Comparison of ENCODE assay signal across 17 cellular contexts in genomic region chr2:150767924-150768801, GRCh38.
"Had no signal": no experiment of that assay in that cellular context is flagged by ENCODE, and none has a peak within 500 bp of the region (broad histone marks: within the 10 kb centered on the region; RNA-seq: fewer than 3 reads in every experiment).

No MANE protein-coding gene starts in this region.

- H3K36me3 ChIP-seq: brain microvascular endothelial cell, gastrocnemius medialis, spleen, transverse colon had no signal

- H3K9me3 ChIP-seq: gastrocnemius medialis, spleen, transverse colon had no signal

- H3K27me3 ChIP-seq: brain microvascular endothelial cell, gastrocnemius medialis, spleen, transverse colon had no signal

- DNase-seq: activated CD4-positive, alpha-beta T cell treated with anti-CD3 and anti-CD28 coated beads, Interleukin-2, amount 50 U/mL, for 48 hours; activated CD8-positive, alpha-beta memory T cell treated with anti-CD3 and anti-CD28 coated beads, Interleukin-2, amount 10 ng/mL, durations not matched to agents 7 days and 5 days; activated effector memory CD4-positive, alpha-beta T cell treated with anti-CD3 and anti-CD28 coated beads, Interleukin-2, amount 50 U/mL, for 16 hours; activated T-cell treated with anti-CD3 and anti-CD28 coated beads, Interleukin-2, amount 50 U/mL, for 4 hours; brain microvascular endothelial cell; cerebellar nuclear complex; gastrocnemius medialis; islet precursor cell; right cardiac atrium; spleen; stimulated activated CD4-positive, alpha-beta T cell treated with anti-CD3 and anti-CD28 coated beads, Interleukin-1b, Interleukin-23, amount 100 ng/mL, for 48 hours; transverse colon had no signal

- H3K27me3 Mint-ChIP-seq: activated CD8-positive, alpha-beta memory T cell treated with anti-CD3 and anti-CD28 coated beads, Interleukin-2, amount 10 ng/mL, durations not matched to agents 7 days and 5 days; stimulated activated memory B cell treated with anti-CD40 and anti-IgM and Interleukin-4, amounts not matched to agents 10 μg/mL and 1 μg/mL and 100 μg/mL, for 72 hours had no signal

- H3K4me3 Mint-ChIP-seq: activated CD8-positive, alpha-beta memory T cell treated with anti-CD3 and anti-CD28 coated beads, Interleukin-2, amount 10 ng/mL, durations not matched to agents 7 days and 5 days; activated T-cell treated with anti-CD3 and anti-CD28 coated beads, Interleukin-2, amount 50 U/mL, for 4 hours; stimulated activated memory B cell treated with anti-CD40 and anti-IgM and Interleukin-4, amounts not matched to agents 10 μg/mL and 1 μg/mL and 100 μg/mL, for 72 hours; T-helper 2 cell treated with Interferon-gamma antibody and Interleukin-4, amounts not matched to agents 5 μg/mL and 100 μg/mL, for 36 hours had no signal

- H3K9me3 Mint-ChIP-seq: activated T-cell treated with anti-CD3 and anti-CD28 coated beads, Interleukin-2, amount 50 U/mL, for 4 hours; stimulated activated memory B cell treated with anti-CD40 and anti-IgM and Interleukin-4, amounts not matched to agents 10 μg/mL and 1 μg/mL and 100 μg/mL, for 72 hours; T-helper 2 cell treated with Interferon-gamma antibody and Interleukin-4, amounts not matched to agents 5 μg/mL and 100 μg/mL, for 36 hours had no signal

- H3K4me1 ChIP-seq: gastrocnemius medialis, spleen, transverse colon had no signal

- H3K27ac Mint-ChIP-seq: activated CD8-positive, alpha-beta memory T cell treated with anti-CD3 and anti-CD28 coated beads, Interleukin-2, amount 10 ng/mL, durations not matched to agents 7 days and 5 days; activated naive CD4-positive, alpha-beta T cell treated with anti-CD3 and anti-CD28 coated beads, Interleukin-2, amount 50 U/mL, for 72 hours; stimulated activated memory B cell treated with anti-CD40 and anti-IgM and Interleukin-4, amounts not matched to agents 10 μg/mL and 1 μg/mL and 100 μg/mL, for 72 hours; T-helper 2 cell treated with Interferon-gamma antibody and Interleukin-4, amounts not matched to agents 5 μg/mL and 100 μg/mL, for 36 hours had no signal

- H3K36me3 Mint-ChIP-seq: activated CD8-positive, alpha-beta memory T cell treated with anti-CD3 and anti-CD28 coated beads, Interleukin-2, amount 10 ng/mL, durations not matched to agents 7 days and 5 days; activated naive CD4-positive, alpha-beta T cell treated with anti-CD3 and anti-CD28 coated beads, Interleukin-2, amount 50 U/mL, for 72 hours; stimulated activated memory B cell treated with anti-CD40 and anti-IgM and Interleukin-4, amounts not matched to agents 10 μg/mL and 1 μg/mL and 100 μg/mL, for 72 hours had no signal

- H3K4me3 ChIP-seq: gastrocnemius medialis, spleen, transverse colon had no signal

- H3K27ac ChIP-seq: brain microvascular endothelial cell, gastrocnemius medialis, spleen, transverse colon had no signal

- H3K4me1 Mint-ChIP-seq: activated CD8-positive, alpha-beta memory T cell treated with anti-CD3 and anti-CD28 coated beads, Interleukin-2, amount 10 ng/mL, durations not matched to agents 7 days and 5 days; stimulated activated memory B cell treated with anti-CD40 and anti-IgM and Interleukin-4, amounts not matched to agents 10 μg/mL and 1 μg/mL and 100 μg/mL, for 72 hours had no signal

- ATAC-seq: activated CD4-positive, CD25-positive, alpha-beta regulatory T cell treated with anti-CD3 and anti-CD28 coated beads, Interleukin-2, amount 50 U/mL, for 24 hours; activated CD8-positive, alpha-beta memory T cell treated with anti-CD3 and anti-CD28 coated beads, Interleukin-2, amount 10 ng/mL, durations not matched to agents 7 days and 5 days; activated naive CD4-positive, alpha-beta T cell treated with anti-CD3 and anti-CD28 coated beads, Interleukin-2, amount 50 U/mL, for 72 hours; activated T-cell treated with anti-CD3 and anti-CD28 coated beads, Interleukin-2, amount 50 U/mL, for 4 hours; esophagus mucosa; gastrocnemius medialis; right cardiac atrium; stimulated activated memory B cell treated with anti-CD40 and anti-IgM and Interleukin-4, amounts not matched to agents 10 μg/mL and 1 μg/mL and 100 μg/mL, for 72 hours had no signal
